ENCODE assay signal across 16 cellular contexts in genomic region chr7:39153647-39154046, GRCh38.
"Had no signal": no experiment of that assay in that cellular context is flagged by ENCODE, and none has a peak within 500 bp of the region (broad histone marks: within the 10 kb centered on the region; RNA-seq: fewer than 3 reads in every experiment).

No MANE protein-coding gene starts in this region.

- ATAC-seq: activated CD4-positive, alpha-beta T cell treated with anti-CD3 and anti-CD28 coated beads for 36 hours; stimulated activated naive B cell treated with anti-CD40 and anti-IgM and Interleukin-4, amounts not matched to agents 10 μg/mL and 1 μg/mL and 100 μg/mL, for 72 hours had no signal

- H3K4me1 ChIP-seq: left ventricle myocardium inferior had no signal

- H3K27ac ChIP-seq: cardiac muscle cell, left ventricle myocardium inferior, thoracic aorta had no signal

- H3K27me3 ChIP-seq: cardiac muscle cell had no signal

- H3K27ac Mint-ChIP-seq: activated CD4-positive, alpha-beta memory T cell treated with anti-CD3 and anti-CD28 coated beads for 36 hours; activated CD4-positive, alpha-beta T cell treated with anti-CD3 and anti-CD28 coated beads for 36 hours; activated naive CD8-positive, alpha-beta T cell treated with anti-CD3 and anti-CD28 coated beads for 36 hours; activated T-helper 1 cell treated with anti-CD3 and anti-CD28 coated beads, Interleukin-12 subunit alpha, Interleukin-12 subunit beta, Interleukin-2, Interleukin-4 antibody, amounts not matched to agents 30 ng/mL and 10 ng/mL and 1 ng/mL, durations not matched to agents 14 hours and 24 hours and 36 hours; dendritic cell treated with granulocyte-macrophage colony-stimulating factor and Interleukin-4, amounts not matched to agents 40 ng/mL and 50 ng/mL, for 4 days; progenitor cell of endocrine pancreas; stimulated activated naive B cell treated with anti-CD40 and anti-IgM and Interleukin-4, amounts not matched to agents 10 μg/mL and 1 μg/mL and 100 μg/mL, for 72 hours; T-helper 2 cell treated with Interferon-gamma antibody and Interleukin-4, amounts not matched to agents 5 μg/mL and 100 μg/mL, for 36 hours had no signal

- H3K27me3 Mint-ChIP-seq: activated CD4-positive, alpha-beta memory T cell treated with anti-CD3 and anti-CD28 coated beads for 36 hours; dendritic cell treated with granulocyte-macrophage colony-stimulating factor and Interleukin-4, amounts not matched to agents 40 ng/mL and 50 ng/mL, for 4 days; progenitor cell of endocrine pancreas had no signal

- DNase-seq: activated CD4-positive, alpha-beta memory T cell treated with anti-CD3 and anti-CD28 coated beads for 36 hours; activated CD4-positive, alpha-beta T cell treated with anti-CD3 and anti-CD28 coated beads for 36 hours; activated gamma-delta T cell treated with Interleukin-2 at 50 U/mL for 16 hours; activated naive CD8-positive, alpha-beta T cell treated with anti-CD3 and anti-CD28 coated beads for 36 hours; activated T-cell treated with anti-CD3 and anti-CD28 coated beads for 4 hours; amniotic stem cell; effector CD8-positive, alpha-beta T cell; hippocampal formation; left ventricle myocardium inferior; stimulated activated naive B cell treated with anti-CD40 and anti-IgM and Interleukin-4, amounts not matched to agents 10 μg/mL and 1 μg/mL and 100 μg/mL, for 72 hours had no signal

- H3K4me1 Mint-ChIP-seq: activated CD4-positive, alpha-beta T cell treated with anti-CD3 and anti-CD28 coated beads for 36 hours; activated naive CD8-positive, alpha-beta T cell treated with anti-CD3 and anti-CD28 coated beads for 36 hours; stimulated activated naive B cell treated with anti-CD40 and anti-IgM and Interleukin-4, amounts not matched to agents 10 μg/mL and 1 μg/mL and 100 μg/mL, for 72 hours had no signal

- H3K36me3 ChIP-seq: cardiac muscle cell, left ventricle myocardium inferior, thoracic aorta had no signal

- H3K9me3 Mint-ChIP-seq: activated CD4-positive, alpha-beta memory T cell treated with anti-CD3 and anti-CD28 coated beads for 36 hours; activated naive CD8-positive, alpha-beta T cell treated with anti-CD3 and anti-CD28 coated beads for 36 hours; activated T-helper 1 cell treated with anti-CD3 and anti-CD28 coated beads, Interleukin-12 subunit alpha, Interleukin-12 subunit beta, Interleukin-2, Interleukin-4 antibody, amounts not matched to agents 30 ng/mL and 10 ng/mL and 1 ng/mL, durations not matched to agents 14 hours and 24 hours and 36 hours; dendritic cell treated with granulocyte-macrophage colony-stimulating factor and Interleukin-4, amounts not matched to agents 40 ng/mL and 50 ng/mL, for 4 days; stimulated activated naive B cell treated with anti-CD40 and anti-IgM and Interleukin-4, amounts not matched to agents 10 μg/mL and 1 μg/mL and 100 μg/mL, for 72 hours; T-helper 2 cell treated with Interferon-gamma antibody and Interleukin-4, amounts not matched to agents 5 μg/mL and 100 μg/mL, for 36 hours had no signal

- H3K4me3 Mint-ChIP-seq: activated CD4-positive, alpha-beta memory T cell treated with anti-CD3 and anti-CD28 coated beads for 36 hours; activated CD4-positive, alpha-beta T cell treated with anti-CD3 and anti-CD28 coated beads for 36 hours; activated naive CD8-positive, alpha-beta T cell treated with anti-CD3 and anti-CD28 coated beads for 36 hours; activated T-helper 1 cell treated with anti-CD3 and anti-CD28 coated beads, Interleukin-12 subunit alpha, Interleukin-12 subunit beta, Interleukin-2, Interleukin-4 antibody, amounts not matched to agents 30 ng/mL and 10 ng/mL and 1 ng/mL, durations not matched to agents 14 hours and 24 hours and 36 hours; dendritic cell treated with granulocyte-macrophage colony-stimulating factor and Interleukin-4, amounts not matched to agents 40 ng/mL and 50 ng/mL, for 4 days; stimulated activated naive B cell treated with anti-CD40 and anti-IgM and Interleukin-4, amounts not matched to agents 10 μg/mL and 1 μg/mL and 100 μg/mL, for 72 hours; T-helper 2 cell treated with Interferon-gamma antibody and Interleukin-4, amounts not matched to agents 5 μg/mL and 100 μg/mL, for 36 hours had no signal

- H3K36me3 Mint-ChIP-seq: activated CD4-positive, alpha-beta memory T cell treated with anti-CD3 and anti-CD28 coated beads for 36 hours; activated naive CD8-positive, alpha-beta T cell treated with anti-CD3 and anti-CD28 coated beads for 36 hours; stimulated activated naive B cell treated with anti-CD40 and anti-IgM and Interleukin-4, amounts not matched to agents 10 μg/mL and 1 μg/mL and 100 μg/mL, for 72 hours had no signal

- H3K4me3 ChIP-seq: cardiac muscle cell, left ventricle myocardium inferior, thoracic aorta had no signal
